Comparison of ENCODE assay signal across 8 cellular contexts in the genomic region with DNA sequence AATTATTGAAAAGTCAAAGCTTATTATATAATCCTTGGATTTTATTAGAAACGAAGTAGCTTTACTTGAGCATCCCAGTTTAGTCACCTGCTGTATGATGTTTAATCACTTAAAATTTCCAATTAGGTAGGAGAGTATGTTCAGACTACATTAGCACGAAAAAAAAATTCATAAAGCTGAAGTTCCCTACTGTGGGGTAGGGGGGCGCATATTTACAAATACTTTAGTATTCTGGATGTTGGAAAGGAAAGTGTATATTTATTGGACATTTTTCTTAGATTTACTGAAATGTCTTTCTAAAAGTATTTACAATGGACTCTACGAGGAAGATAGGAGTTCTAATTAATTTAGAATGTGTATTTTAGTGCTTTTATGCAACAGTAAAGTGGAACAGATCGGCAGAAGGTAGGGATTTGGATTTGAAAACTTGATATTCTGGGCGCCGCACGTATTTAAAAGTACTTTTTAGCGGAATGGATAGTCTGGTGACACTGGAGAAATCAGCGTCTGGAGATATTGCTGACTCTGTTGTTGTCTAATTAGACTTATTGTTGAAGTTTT. TPM values are rescaled to one million over a fixed set of nuclear protein-coding genes. Genes with fewer than 3 reads are reported as not detected.
DNase-seq lines count a peak whose midpoint lies in the region; ATAC-seq and TF ChIP-seq lines count a peak whose summit lies in the region.

No MANE protein-coding gene starts in this region.

- no peaks in the 10 kb centered on the region for H3K9me3 Mint-ChIP-seq in T-cell

- no peak overlapping the region for H3K27ac Mint-ChIP-seq in T-cell

- POLR2A ChIA-PET in T-cell (lab: Charles Lee) = interaction anchor here (0.6 kb wide), 2 partner anchors 1045 to 1884 kb away, joined by 4 to 10 read pairs; no protein-coding TSS in a partner anchor

- CTCF ChIA-PET in T-cell (lab: Charles Lee) = interaction anchor here (0.5 to 3.3 kb wide), 8 partner anchors 34 to 1870 kb away, joined by 3 to 24 read pairs (median 4); partner anchors contain the start of gene RNF6 (in 1 of the 2)

- H3K36me3 ChIP-seq in iPS-18a (ENCODE audit: control insufficient read depth, low read depth, low read length) (no peaks in the 10 kb centered on the region), upper lobe of right lung (no peaks in the 10 kb centered on the region)

- H3K36me3 Mint-ChIP-seq in T-cell = no peaks in the 10 kb centered on the region

- no peak overlapping the region for H3K27ac ChIP-seq in C4-2B
- no peak overlapping the region for H3K27ac ChIP-seq in iPS-18a (ENCODE audit: low read length)
- H3K27ac ChIP-seq in upper lobe of right lung = no peak overlapping the region

- H3K27me3 Mint-ChIP-seq in T-cell = peaks cover 0 to under 1% of the 10 kb centered on the region in 2 donors

- H3K4me3 Mint-ChIP-seq in T-cell = peak overlapping the region; percentile 82 to 97 (median 89)

- DNase-seq in HCEC 1CT (peak; percentile 11), T-cell (no peak), upper lobe of right lung (no peak), posterior vena cava (ENCODE audit: low spot score) (no peak)
- no peak for DNase-seq in activated CD8-positive, alpha-beta memory T cell treated with anti-CD3 and anti-CD28 coated beads, Interleukin-2, amount 50 U/mL, for 48 hours

- H3K9me3 ChIP-seq in iPS-18a (ENCODE audit: control insufficient read depth, low read depth, low read length) (no peaks in the 10 kb centered on the region), upper lobe of right lung (no peaks in the 10 kb centered on the region)

- peak overlapping the region; percentile 80 for H3K9ac ChIP-seq in iPS-18a (ENCODE audit: low read length)

- H3K4me3 ChIP-seq in iPS-18a (ENCODE audit: low read length) (peak overlapping the region; percentile 80), upper lobe of right lung (peak overlapping the region; percentile 81)

- peaks cover 21% of the 10 kb centered on the region for H3K4me1 ChIP-seq in iPS-18a (ENCODE audit: control insufficient read depth, low read depth, low read length)
- H3K4me1 ChIP-seq in upper lobe of right lung = peaks cover 20% of the 10 kb centered on the region

- TF ChIP-seq CTCF in C4-2B (conservative IDR thresholded peaks at IDR 0.05) (peak; percentile 71), upper lobe of right lung (IDR thresholded peaks at IDR 0.05) (peak; percentile 36)

- H3K4me1 Mint-ChIP-seq in T-cell = peaks cover 49 to 69% (median 53%) of the 10 kb centered on the region in 3 donors

- intact Hi-C loops in upper lobe of right lung (cut with DNase I) (no loop called here), posterior vena cava (cut with DNase I) (no loop called here)

- ATAC-seq in T-cell (replicated peaks in 1 of 4) = no peak
- ATAC-seq in upper lobe of right lung = no peak
- ATAC-seq in HG02938 (IDR thresholded peaks at IDR 0.05; ENCODE audit: unreplicated experiment) = no peak

- H3K27me3 ChIP-seq in iPS-18a (ENCODE audit: control insufficient read depth, insufficient read depth, low read length) (no peaks in the 10 kb centered on the region), upper lobe of right lung (no peaks in the 10 kb centered on the region)

RNA-seq across cellular contexts. Expression of gene CDK8, which starts 1.9 kb away (rescaled TPM):
- total RNA-seq in T-cell (10 to 100 TPM in 4 of 5 donors, 1 to 10 TPM in 1; 9.2 to 13.5 (median 12.1) TPM), upper lobe of right lung (11.2 TPM), posterior vena cava (10 to 100 TPM; 12.5 to 14.4 TPM)

RNA-seq across cellular contexts. Expression of gene RNF6, which starts 33.7 kb away (rescaled TPM):
- 10 to 100 TPM; 35.7 to 45.0 (median 43.6) TPM for total RNA-seq in T-cell
- 29.5 TPM for total RNA-seq in upper lobe of right lung
- 10 to 100 TPM; 24.5 to 30.9 TPM for total RNA-seq in posterior vena cava
